In the genomic region with DNA sequence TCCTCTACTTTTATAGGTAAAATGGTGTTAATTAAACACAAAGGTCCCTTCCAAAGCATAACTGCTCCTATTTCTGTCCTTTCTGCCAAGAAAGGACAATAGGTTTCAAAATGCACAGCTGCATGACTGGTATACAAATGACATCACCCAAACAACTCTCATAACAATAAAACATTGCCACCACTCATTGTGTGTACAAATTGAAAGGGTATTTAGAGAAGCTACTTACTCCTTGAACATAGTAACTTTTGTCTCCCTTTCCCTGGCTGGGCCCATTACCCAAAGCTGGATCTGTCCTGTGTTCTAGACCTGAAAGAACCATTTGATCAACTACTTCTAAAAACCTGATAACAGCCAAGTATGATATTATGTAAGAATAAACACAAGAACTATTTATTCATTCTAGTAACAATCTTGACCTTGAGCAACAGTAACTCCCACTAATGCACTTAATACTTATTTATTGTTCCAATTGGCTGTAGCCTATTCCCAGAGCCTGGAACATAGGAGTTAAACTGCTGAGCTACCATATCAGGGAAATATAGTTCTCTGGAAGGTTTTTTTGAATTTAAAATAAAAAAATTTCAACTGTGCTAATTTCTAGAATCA, we compare ENCODE assay signal across 24 cellular contexts. TPM values are rescaled to one million over a fixed set of nuclear protein-coding genes. Genes with fewer than 3 reads are reported as not detected.
A peak's percentile ranks its signal among the peaks of the same experiment; 100 is the strongest.
DNase-seq lines count a peak whose midpoint lies in the region; ATAC-seq and TF ChIP-seq lines count a peak whose summit lies in the region.
"Had no signal": no experiment of that assay in that cellular context is flagged by ENCODE, and none has a peak within 500 bp of the region (broad histone marks: within the 10 kb centered on the region; RNA-seq: fewer than 3 reads in every experiment).

No MANE protein-coding gene starts in this region.

- H3K27ac ChIP-seq in HEK293 (ENCODE audit: extremely low read depth, low read depth, low read length) = no peak overlapping the region
- H3K27ac ChIP-seq: neural progenitor cell, suprapubic skin had no signal

- intact Hi-C loops in left cardiac atrium (cut with DNase I) = no loop called here

- DNase-seq in NCI-H226 (peak; percentile 41), epithelial cell of esophagus (ENCODE audit: low read depth) (peak; percentile 2), occipital lobe (lab: John Stamatoyannopoulos, UW) (peak; percentile 16), erythroblast (lab: John Stamatoyannopoulos, UW) (no peak), left cardiac atrium (no peak), SIG-M5 treated with dmso at 0.1 percent for 504 hours (lab: John Stamatoyannopoulos, UW; ENCODE audit: unreplicated experiment) (no peak)
- DNase-seq: activated CD4-positive, alpha-beta memory T cell treated with anti-CD3 and anti-CD28 coated beads for 36 hours; activated CD8-positive, alpha-beta memory T cell treated with anti-CD3 and anti-CD28 coated beads, Interleukin-2, amount 50 U/mL, for 48 hours; activated naive CD4-positive, alpha-beta T cell treated with anti-CD3 and anti-CD28 coated beads, Interleukin-2, amount 10 ng/mL, durations not matched to agents 7 days and 5 days; endodermal cell; Karpas-422; MV-4-11; NCI-H146; NCI-H69; posterior cingulate gyrus; stimulated activated CD4-positive, alpha-beta T cell treated with anti-CD3 and anti-CD28 coated beads, Interleukin-4, amount 100 ng/mL, for 24 hours had no signal

- no peak overlapping the region for H3K4me3 ChIP-seq in HEK293 (ENCODE audit: low read depth, low read length)
- no peak overlapping the region for H3K4me3 ChIP-seq in epithelial cell of esophagus (ENCODE audit: low read length)
- H3K4me3 ChIP-seq: GM12878, neural progenitor cell, suprapubic skin had no signal

- CTCF ChIA-PET in HEK293 (lab: Yijun Ruan, JAX) = interaction anchor here (0.7 to 1.2 kb wide), 2 partner anchors 28 to 75 kb away, joined by 5 read pairs; no protein-coding TSS in a partner anchor

- no peak for ATAC-seq in left cardiac atrium
- no peak for ATAC-seq in HG03095 (IDR thresholded peaks at IDR 0.05; ENCODE audit: unreplicated experiment)
- ATAC-seq: activated CD4-positive, CD25-positive, alpha-beta regulatory T cell treated with anti-CD3 and anti-CD28 coated beads, Interleukin-2, amount 50 U/mL, for 24 hours; GM12878; sciatic nerve; stimulated activated memory B cell treated with anti-CD40 and anti-IgM and Interleukin-4, amounts not matched to agents 10 μg/mL and 1 μg/mL and 100 μg/mL, for 72 hours had no signal

- H3K4me1 ChIP-seq in HEK293 (ENCODE audit: control insufficient read depth, insufficient read depth, low read length) = no peaks in the 10 kb centered on the region
- H3K4me1 ChIP-seq: neural progenitor cell, suprapubic skin had no signal

- TF ChIP-seq CTCF in HEK293 (tag by site-specific recombination; IDR thresholded peaks at IDR 0.05) (no peak), epithelial cell of esophagus (IDR thresholded peaks at IDR 0.05; ENCODE audit: insufficient read depth, low read depth, low read length, missing control alignments) (no peak)

- no peaks in the 10 kb centered on the region for H3K9me3 ChIP-seq in HEK293 (ENCODE audit: control insufficient read depth, insufficient read depth, low read depth, low read length)
- H3K9me3 ChIP-seq: suprapubic skin had no signal

- TF ChIP-seq POLR2A in erythroblast (IDR thresholded peaks at IDR 0.05; ENCODE audit: low read length) = no peak

- POLR2A ChIA-PET in HEK293 (lab: Yijun Ruan, JAX) = no interaction called here

- no peaks in the 10 kb centered on the region for H3K36me3 ChIP-seq in HEK293 (ENCODE audit: control insufficient read depth in 2 of 2, insufficient read depth in 1 of 2, low read length in 2 of 2)
- H3K36me3 ChIP-seq: neural progenitor cell, suprapubic skin had no signal

TF ChIP-seq in HEK293, 187 proteins besides CTCF, POLR2A, EP300 and RAD21:
- TF ChIP-seq, protein P1, sequence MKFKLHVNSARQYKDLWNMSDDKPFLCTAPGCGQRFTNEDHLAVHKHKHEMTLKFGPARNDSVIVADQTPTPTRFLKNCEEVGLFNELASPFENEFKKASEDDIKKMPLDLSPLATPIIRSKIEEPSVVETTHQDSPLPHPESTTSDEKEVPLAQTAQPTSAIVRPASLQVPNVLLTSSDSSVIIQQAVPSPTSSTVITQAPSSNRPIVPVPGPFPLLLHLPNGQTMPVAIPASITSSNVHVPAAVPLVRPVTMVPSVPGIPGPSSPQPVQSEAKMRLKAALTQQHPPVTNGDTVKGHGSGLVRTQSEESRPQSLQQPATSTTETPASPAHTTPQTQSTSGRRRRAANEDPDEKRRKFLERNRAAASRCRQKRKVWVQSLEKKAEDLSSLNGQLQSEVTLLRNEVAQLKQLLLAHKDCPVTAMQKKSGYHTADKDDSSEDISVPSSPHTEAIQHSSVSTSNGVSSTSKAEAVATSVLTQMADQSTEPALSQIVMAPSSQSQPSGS (tag by site-specific recombination; IDR thresholded peaks at IDR 0.05; ENCODE audit: low read depth) = peak; percentile 41; the same call in 1 of the 2 replicates
- TF ChIP-seq, protein P2, sequence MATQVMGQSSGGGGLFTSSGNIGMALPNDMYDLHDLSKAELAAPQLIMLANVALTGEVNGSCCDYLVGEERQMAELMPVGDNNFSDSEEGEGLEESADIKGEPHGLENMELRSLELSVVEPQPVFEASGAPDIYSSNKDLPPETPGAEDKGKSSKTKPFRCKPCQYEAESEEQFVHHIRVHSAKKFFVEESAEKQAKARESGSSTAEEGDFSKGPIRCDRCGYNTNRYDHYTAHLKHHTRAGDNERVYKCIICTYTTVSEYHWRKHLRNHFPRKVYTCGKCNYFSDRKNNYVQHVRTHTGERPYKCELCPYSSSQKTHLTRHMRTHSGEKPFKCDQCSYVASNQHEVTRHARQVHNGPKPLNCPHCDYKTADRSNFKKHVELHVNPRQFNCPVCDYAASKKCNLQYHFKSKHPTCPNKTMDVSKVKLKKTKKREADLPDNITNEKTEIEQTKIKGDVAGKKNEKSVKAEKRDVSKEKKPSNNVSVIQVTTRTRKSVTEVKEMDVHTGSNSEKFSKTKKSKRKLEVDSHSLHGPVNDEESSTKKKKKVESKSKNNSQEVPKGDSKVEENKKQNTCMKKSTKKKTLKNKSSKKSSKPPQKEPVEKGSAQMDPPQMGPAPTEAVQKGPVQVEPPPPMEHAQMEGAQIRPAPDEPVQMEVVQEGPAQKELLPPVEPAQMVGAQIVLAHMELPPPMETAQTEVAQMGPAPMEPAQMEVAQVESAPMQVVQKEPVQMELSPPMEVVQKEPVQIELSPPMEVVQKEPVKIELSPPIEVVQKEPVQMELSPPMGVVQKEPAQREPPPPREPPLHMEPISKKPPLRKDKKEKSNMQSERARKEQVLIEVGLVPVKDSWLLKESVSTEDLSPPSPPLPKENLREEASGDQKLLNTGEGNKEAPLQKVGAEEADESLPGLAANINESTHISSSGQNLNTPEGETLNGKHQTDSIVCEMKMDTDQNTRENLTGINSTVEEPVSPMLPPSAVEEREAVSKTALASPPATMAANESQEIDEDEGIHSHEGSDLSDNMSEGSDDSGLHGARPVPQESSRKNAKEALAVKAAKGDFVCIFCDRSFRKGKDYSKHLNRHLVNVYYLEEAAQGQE (tag by site-specific recombination; IDR thresholded peaks at IDR 0.05) = no peak
- no peak for TF ChIP-seq MEIS1 (CRISPR knock-in tag; IDR thresholded peaks at IDR 0.05; ENCODE audit: borderline replicate concordance)
- TF ChIP-seq, protein P3, sequence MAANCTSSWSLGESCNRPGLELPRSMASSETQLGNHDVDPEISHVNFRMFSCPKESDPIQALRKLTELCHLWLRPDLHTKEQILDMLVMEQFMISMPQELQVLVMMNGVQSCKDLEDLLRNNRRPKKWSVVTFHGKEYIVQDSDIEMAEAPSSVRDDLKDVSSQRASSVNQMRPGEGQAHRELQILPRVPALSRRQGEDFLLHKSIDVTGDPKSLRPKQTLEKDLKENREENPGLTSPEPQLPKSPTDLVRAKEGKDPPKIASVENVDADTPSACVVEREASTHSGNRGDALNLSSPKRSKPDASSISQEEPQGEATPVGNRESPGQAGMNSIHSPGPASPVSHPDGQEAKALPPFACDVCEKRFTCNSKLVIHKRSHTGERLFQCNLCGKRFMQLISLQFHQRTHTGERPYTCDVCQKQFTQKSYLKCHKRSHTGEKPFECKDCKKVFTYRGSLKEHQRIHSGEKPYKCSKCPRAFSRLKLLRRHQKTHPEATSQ (tag by site-specific recombination; IDR thresholded peaks at IDR 0.05) = no peak
- no peak for TF ChIP-seq OVOL3 (tag by site-specific recombination; IDR thresholded peaks at IDR 0.05)
- no peak for TF ChIP-seq ZNF140 (tag by site-specific recombination; IDR thresholded peaks at IDR 0.05)
- TF ChIP-seq PRDM1 (tag by site-specific recombination; IDR thresholded peaks at IDR 0.05) = peak; percentile 59

RNA-seq across cellular contexts. Expression of a gene that starts 38.2 kb away (rescaled TPM):
- total RNA-seq in occipital lobe = 215 TPM
- 10 to 100 TPM; 13.7 to 19.1 TPM for total RNA-seq in left cardiac atrium

Comparison
In these comparisons a context has a peak if more than half of its experiments do, and no peak if none do; other contexts are left out.
1. DNase-seq: peak in NCI-H226 (single experiment), epithelial cell of esophagus (single experiment) and occipital lobe (single experiment); none in erythroblast (0 of 2), left cardiac atrium (single experiment) and SIG-M5 treated with dmso at 0.1 percent for 504 hours (single experiment).
2. RNA of a gene that starts 38.2 kb away (total RNA-seq): 215 TPM in occipital lobe (single experiment); 13.7 to 19.1 TPM in left cardiac atrium; every median in the first group is over 10 times any median in the second.